Comparison of ENCODE assay signal across 12 cellular contexts in genomic region chr12:122851820-122852219, GRCh38. TPM values are rescaled to one million over a fixed set of nuclear protein-coding genes. Genes with fewer than 3 reads are reported as not detected.
DNase-seq lines count a peak whose midpoint lies in the region; ATAC-seq and FAIRE-seq lines count a peak whose summit lies in the region.
"Had no signal": no experiment of that assay in that cellular context is flagged by ENCODE, and none has a peak within 500 bp of the region (broad histone marks: within the 10 kb centered on the region; RNA-seq: fewer than 3 reads in every experiment).

No MANE protein-coding gene starts in this region.

- H3K36me3 ChIP-seq in esophagus (ENCODE audit: control insufficient read depth in 2 of 2, insufficient read depth in 2 of 2, low read length in 1 of 2) = peaks cover 0 to 37% of the 10 kb centered on the region in 2 donors

- no peak overlapping the region for H3K4me3 Mint-ChIP-seq in stimulated activated naive CD8-positive, alpha-beta T cell treated with anti-CD3 and anti-CD28 coated beads, Interleukin-15, amount 100 ng/mL, for 72 hours

- no peaks in the 10 kb centered on the region for H3K27me3 ChIP-seq in esophagus (ENCODE audit: control insufficient read depth in 1 of 2, insufficient read depth in 2 of 2, low read length in 2 of 2)
- H3K27me3 ChIP-seq: hepatocyte, neutrophil had no signal

- H3K9me3 ChIP-seq in esophagus (ENCODE audit: control insufficient read depth in 2 of 2, insufficient read depth in 1 of 2, low read depth in 1 of 2, low read length in 1 of 2) = no peaks in the 10 kb centered on the region
- H3K9me3 ChIP-seq: neutrophil had no signal

- WGBS in esophagus, 2 donors = 28 to 59% methylated on average over 5 of the region's 5 CpGs

- peak overlapping the region; percentile 83 to 90 for H3K27ac ChIP-seq in esophagus (ENCODE audit: low read depth in 2 of 2, low read length in 1 of 2)
- H3K27ac ChIP-seq: hepatocyte, neutrophil had no signal

- peak overlapping the region in 1 of 2 donors; percentile 82 for H3K27ac Mint-ChIP-seq in stimulated activated naive CD8-positive, alpha-beta T cell treated with anti-CD3 and anti-CD28 coated beads, Interleukin-15, amount 100 ng/mL, for 72 hours

- FAIRE-seq in RCC 7860 (lab: Jason Lieb, UNC) = peak; percentile 56

- no peaks in the 10 kb centered on the region for H3K27me3 Mint-ChIP-seq in stimulated activated naive CD8-positive, alpha-beta T cell treated with anti-CD3 and anti-CD28 coated beads, Interleukin-15, amount 100 ng/mL, for 72 hours

- peaks cover 7 to 16% of the 10 kb centered on the region in 2 donors for H3K4me1 ChIP-seq in esophagus (ENCODE audit: control insufficient read depth in 2 of 2, insufficient read depth in 2 of 2, low read length in 1 of 2)

- H3K9me3 Mint-ChIP-seq in stimulated activated naive CD8-positive, alpha-beta T cell treated with anti-CD3 and anti-CD28 coated beads, Interleukin-15, amount 100 ng/mL, for 72 hours = no peaks in the 10 kb centered on the region

- no peak overlapping the region for H3K4me3 ChIP-seq in esophagus (ENCODE audit: low read depth in 1 of 2, low read length in 2 of 2)
- H3K4me3 ChIP-seq: hepatocyte had no signal

- DNase-seq in AG08396 (ENCODE audit: low spot score) (peak; percentile 89), RCC 7860 (ENCODE audit: low spot score) (peak; percentile 60), occipital lobe (lab: John Stamatoyannopoulos, UW) (peak; percentile 61), OCI-M1 (lab: John Stamatoyannopoulos, UW) (no peak), NCI-H187 (lab: John Stamatoyannopoulos, UW) (no peak)
- DNase-seq in stimulated activated naive CD8-positive, alpha-beta T cell treated with anti-CD3 and anti-CD28 coated beads, Interleukin-15, amount 100 ng/mL, for 72 hours = no peak
- DNase-seq: activated gamma-delta T cell treated with Interleukin-2 at 50 U/mL for 16 hours, NCI-H510A treated with DMSO at 0.1 percent for 48 hours had no signal

- ATAC-seq in stimulated activated naive CD8-positive, alpha-beta T cell treated with anti-CD3 and anti-CD28 coated beads, Interleukin-15, amount 100 ng/mL, for 72 hours = no peak
- ATAC-seq in GM18519 (IDR thresholded peaks at IDR 0.05; ENCODE audit: low FRiP score, unreplicated experiment) = no peak

- H3K4me1 Mint-ChIP-seq in stimulated activated naive CD8-positive, alpha-beta T cell treated with anti-CD3 and anti-CD28 coated beads, Interleukin-15, amount 100 ng/mL, for 72 hours = no peaks in the 10 kb centered on the region

RNA-seq across cellular contexts. Expression of gene HIP1R, which starts 16.6 kb away (rescaled TPM):
- polyA plus RNA-seq in esophagus = 10 to 100 TPM; 23.1 to 32.7 TPM
- 70.0 TPM for total RNA-seq in occipital lobe

RNA-seq across cellular contexts. Expression of gene VPS37B, which starts 44.1 kb away (rescaled TPM):
- polyA plus RNA-seq in esophagus = 10 to 100 TPM; 50.2 to 81.4 TPM
- 15.3 TPM for total RNA-seq in occipital lobe

Comparison
In these comparisons a context has a peak if more than half of its experiments do, and no peak if none do; other contexts are left out.
1. DNase-seq: peak in AG08396 (single experiment), RCC 7860 (single experiment) and occipital lobe (single experiment); none in OCI-M1 (single experiment), stimulated activated naive CD8-positive, alpha-beta T cell treated with anti-CD3 and anti-CD28 coated beads, Interleukin-15, amount 100 ng/mL, for 72 hours (0 of 2) and NCI-H187 (0 of 2).